ENCODE assay signal across 11 cellular contexts in genomic region chr14:104657563-104658324, GRCh38. TPM values are rescaled to one million over a fixed set of nuclear protein-coding genes. Genes with fewer than 3 reads are reported as not detected.
DNase-seq lines count a peak whose midpoint lies in the region; ATAC-seq and TF ChIP-seq lines count a peak whose summit lies in the region.
"Had no signal": no experiment of that assay in that cellular context is flagged by ENCODE, and none has a peak within 500 bp of the region (broad histone marks: within the 10 kb centered on the region; RNA-seq: fewer than 3 reads in every experiment).

No MANE protein-coding gene starts in this region.

- peaks cover 0 to 3% of the 10 kb centered on the region in 2 donors for H3K4me1 ChIP-seq in uterus

- H3K27ac ChIP-seq in caudate nucleus (ENCODE audit: low read depth, low read length) (peak overlapping the region; percentile 70), uterus (no peak overlapping the region)
- H3K27ac ChIP-seq: upper lobe of right lung had no signal

- H3K27me3 ChIP-seq in uterus = no peaks in the 10 kb centered on the region

- TF ChIP-seq POLR2A in uterus (IDR thresholded peaks at IDR 0.05) = no peak

- no peak for ATAC-seq in Right ventricle myocardium superior (ENCODE audit: poor library complexity)
- no peak for ATAC-seq in left ventricle myocardium superior
- peak; percentile 45 for ATAC-seq in HG03342 (IDR thresholded peaks at IDR 0.05; ENCODE audit: unreplicated experiment)
- no peak for ATAC-seq in GM18502 (IDR thresholded peaks at IDR 0.05; ENCODE audit: poor library complexity, unreplicated experiment)

- TF ChIP-seq CTCF in uterus (IDR thresholded peaks at IDR 0.05) = no peak

- peaks cover 0 to 3% of the 10 kb centered on the region in 2 donors for H3K9me3 ChIP-seq in uterus
- H3K9me3 ChIP-seq: upper lobe of right lung had no signal

- intact Hi-C loops in Right ventricle myocardium superior (cut with DNase I) = no loop called here
- intact Hi-C loops in left ventricle myocardium superior (cut with micrococcal nuclease) = loop anchor here (10.0 kb wide), 1 partner anchor 47 kb away; no protein-coding TSS in a partner anchor
- intact Hi-C loops in uterus (cut with DNase I; ENCODE audit: low total_unique reads) = no loop called here

- no peaks in the 10 kb centered on the region for H3K36me3 ChIP-seq in uterus
- H3K36me3 ChIP-seq: upper lobe of right lung had no signal

- peak; percentile 27 for DNase-seq in Right ventricle myocardium superior
- DNase-seq in left ventricle myocardium superior = no peak
- no peak for DNase-seq in caudate nucleus (lab: John Stamatoyannopoulos, UW)
- no peak for DNase-seq in NK-92 treated with Interleukin-12 subunit alpha and Interleukin-12 subunit beta, amount 100 ng/mL, for 24 hours (lab: John Stamatoyannopoulos, UW)
- DNase-seq in uterus = no peak
- no peak for DNase-seq in DMS153 treated with DMSO at 0.1 percent for 48 hours (lab: John Stamatoyannopoulos, UW; ENCODE audit: unreplicated experiment)
- DNase-seq: activated CD4-positive, alpha-beta T cell treated with anti-CD3 and anti-CD28 coated beads for 1 hour; foreskin fibroblast had no signal

- H3K4me3 ChIP-seq in uterus = no peak overlapping the region
- H3K4me3 ChIP-seq: upper lobe of right lung had no signal

RNA-seq across cellular contexts. Expression of gene INF2, which starts 31.7 kb away (rescaled TPM):
- total RNA-seq in Right ventricle myocardium superior (28.3 TPM), left ventricle myocardium superior (30.4 TPM), uterus (10 to 100 TPM; 13.5 to 79.4 (median 44.6) TPM)

RNA-seq across cellular contexts. Expression of gene TMEM179, which starts 53.2 kb away (rescaled TPM):
- total RNA-seq in Right ventricle myocardium superior = not detected
- total RNA-seq in left ventricle myocardium superior = not detected
- total RNA-seq in uterus = 1 to 10 TPM in 1 of 4 donors, not detected in 3; 2.3 TPM
- total RNA-seq: upper lobe of right lung had no signal
